ENCODE assay signal across 29 cellular contexts in genomic region chr1:179101566-179101965, GRCh38.
"Had no signal": no experiment of that assay in that cellular context is flagged by ENCODE, and none has a peak within 500 bp of the region (broad histone marks: within the 10 kb centered on the region; RNA-seq: fewer than 3 reads in every experiment).

No MANE protein-coding gene starts in this region.

- H3K27me3 Mint-ChIP-seq: naive thymus-derived CD4-positive, alpha-beta T cell; stimulated activated memory B cell treated with anti-CD40 and anti-IgM and Interleukin-4, amounts not matched to agents 10 μg/mL and 1 μg/mL and 100 μg/mL, for 72 hours; stimulated activated naive CD8-positive, alpha-beta T cell treated with anti-CD3 and anti-CD28 coated beads, Interleukin-15, amount 100 ng/mL, for 72 hours; type B pancreatic cell had no signal

- H3K4me1 Mint-ChIP-seq: naive thymus-derived CD4-positive, alpha-beta T cell; natural killer cell; nephron; neural progenitor cell; stimulated activated memory B cell treated with anti-CD40 and anti-IgM and Interleukin-4, amounts not matched to agents 10 μg/mL and 1 μg/mL and 100 μg/mL, for 72 hours; stimulated activated naive CD8-positive, alpha-beta T cell treated with anti-CD3 and anti-CD28 coated beads, Interleukin-15, amount 100 ng/mL, for 72 hours had no signal

- ATAC-seq: naive thymus-derived CD4-positive, alpha-beta T cell; natural killer cell; pancreas; right cardiac atrium; right lobe of liver; stimulated activated memory B cell treated with anti-CD40 and anti-IgM and Interleukin-4, amounts not matched to agents 10 μg/mL and 1 μg/mL and 100 μg/mL, for 72 hours; stimulated activated naive CD8-positive, alpha-beta T cell treated with anti-CD3 and anti-CD28 coated beads, Interleukin-15, amount 100 ng/mL, for 72 hours; stimulated activated naive CD8-positive, alpha-beta T cell treated with anti-CD3 and anti-CD28 coated beads, Interleukin-15, Interleukin-2, amounts not matched to agents 100 U/mL and 50 U/mL, for 24 hours; upper lobe of right lung had no signal

- H3K36me3 Mint-ChIP-seq: natural killer cell had no signal

- H3K9me3 Mint-ChIP-seq: naive thymus-derived CD4-positive, alpha-beta T cell; natural killer cell; nephron; neural progenitor cell; stimulated activated memory B cell treated with anti-CD40 and anti-IgM and Interleukin-4, amounts not matched to agents 10 μg/mL and 1 μg/mL and 100 μg/mL, for 72 hours; stimulated activated naive CD8-positive, alpha-beta T cell treated with anti-CD3 and anti-CD28 coated beads, Interleukin-15, amount 100 ng/mL, for 72 hours; type B pancreatic cell had no signal

- H3K4me1 ChIP-seq: neural progenitor cell, pancreas, prostate gland, spleen, suprapubic skin, testis, tibial artery, transverse colon, upper lobe of right lung, uterus had no signal

- H3K4me3 ChIP-seq: neural progenitor cell, pancreas, prostate gland, right lobe of liver, skin epidermis, smooth muscle cell, spleen, suprapubic skin, testis, tibial artery, transverse colon, upper lobe of right lung, uterus had no signal

- H3K27ac ChIP-seq: neural progenitor cell, pancreas, prostate gland, right lobe of liver, skin epidermis, spleen, suprapubic skin, testis, tibial artery, transverse colon, upper lobe of right lung, uterus had no signal

- H3K4me3 Mint-ChIP-seq: naive thymus-derived CD4-positive, alpha-beta T cell; natural killer cell; nephron; neural progenitor cell; stimulated activated memory B cell treated with anti-CD40 and anti-IgM and Interleukin-4, amounts not matched to agents 10 μg/mL and 1 μg/mL and 100 μg/mL, for 72 hours; stimulated activated naive CD8-positive, alpha-beta T cell treated with anti-CD3 and anti-CD28 coated beads, Interleukin-15, amount 100 ng/mL, for 72 hours; type B pancreatic cell had no signal

- H3K27me3 ChIP-seq: neural progenitor cell, pancreas, right lobe of liver, spleen, suprapubic skin, testis, tibial artery, transverse colon, upper lobe of right lung, uterus had no signal

- H3K27ac Mint-ChIP-seq: natural killer cell; nephron; neural progenitor cell; stimulated activated memory B cell treated with anti-CD40 and anti-IgM and Interleukin-4, amounts not matched to agents 10 μg/mL and 1 μg/mL and 100 μg/mL, for 72 hours; stimulated activated naive CD8-positive, alpha-beta T cell treated with anti-CD3 and anti-CD28 coated beads, Interleukin-15, amount 100 ng/mL, for 72 hours; type B pancreatic cell had no signal

- DNase-seq: naive thymus-derived CD4-positive, alpha-beta T cell; natural killer cell; occipital lobe; pancreas; right cardiac atrium; right lobe of liver; spleen; stimulated activated CD4-positive, alpha-beta T cell treated with anti-CD3 and anti-CD28 coated beads, Interleukin-12 subunit alpha, Interleukin-12 subunit beta, amount 100 ng/mL, for 4 hours; stimulated activated CD4-positive, alpha-beta T cell treated with anti-CD3 and anti-CD28 coated beads, Interleukin-1b, Interleukin-23, amount 100 ng/mL, for 48 hours; stimulated activated CD4-positive, alpha-beta T cell treated with anti-CD3 and anti-CD28 coated beads, Interleukin-4, amount 100 ng/mL, for 1 hour; stimulated activated CD4-positive, alpha-beta T cell treated with anti-CD3 and anti-CD28 coated beads, Interleukin-4, amount 100 ng/mL, for 4 hours; stimulated activated CD8-positive, alpha-beta memory T cell treated with anti-CD3 and anti-CD28 coated beads, Interleukin-4, amount 100 ng/mL, for 48 hours; stimulated activated naive CD4-positive, alpha-beta T cell; stimulated activated naive CD8-positive, alpha-beta T cell treated with anti-CD3 and anti-CD28 coated beads, Interleukin-15, amount 100 ng/mL, for 72 hours; stimulated activated naive CD8-positive, alpha-beta T cell treated with anti-CD3 and anti-CD28 coated beads, Interleukin-15, Interleukin-2, amounts not matched to agents 100 U/mL and 50 U/mL, for 24 hours; substantia nigra; testis; tibial artery; transverse colon; upper lobe of right lung; uterus had no signal

- H3K9me3 ChIP-seq: pancreas, prostate gland, right lobe of liver, spleen, suprapubic skin, testis, tibial artery, transverse colon, upper lobe of right lung, uterus had no signal

- H3K36me3 ChIP-seq: neural progenitor cell, prostate gland, uterus had no signal
